ENCODE assay signal across 9 cellular contexts in the genomic region with DNA sequence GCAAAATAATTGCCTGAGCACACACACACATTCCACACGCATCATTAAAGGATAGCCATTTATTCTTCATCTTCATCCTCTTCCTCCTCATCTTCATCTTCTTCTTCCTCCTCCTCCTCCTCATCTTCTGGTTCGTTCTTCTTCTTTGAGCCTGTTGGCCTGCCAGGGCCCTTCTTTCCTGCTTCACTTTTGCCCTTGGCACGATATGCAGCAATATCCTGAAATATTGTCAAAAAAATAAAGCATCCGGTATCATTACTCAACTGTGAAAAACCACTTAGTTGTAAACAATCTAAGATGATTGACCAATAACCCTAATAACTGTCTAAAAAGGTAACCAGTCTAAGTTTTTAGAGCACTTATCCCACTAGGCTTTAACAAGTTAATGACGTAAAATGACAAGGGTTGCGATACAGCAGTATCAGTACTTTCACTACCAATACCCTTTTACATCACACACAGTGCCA. TPM values are rescaled to one million over a fixed set of nuclear protein-coding genes. Genes with fewer than 3 reads are reported as not detected.
DNase-seq lines count a peak whose midpoint lies in the region; ATAC-seq and TF ChIP-seq lines count a peak whose summit lies in the region.
"Had no signal": no experiment of that assay in that cellular context is flagged by ENCODE, and none has a peak within 500 bp of the region (broad histone marks: within the 10 kb centered on the region; RNA-seq: fewer than 3 reads in every experiment).

No MANE protein-coding gene starts in this region.

- H3K9me3 ChIP-seq in heart right ventricle (no peaks in the 10 kb centered on the region), hepatocyte (ENCODE audit: low read depth) (no peaks in the 10 kb centered on the region), uterus (no peaks in the 10 kb centered on the region)

- H2AFZ ChIP-seq in hepatocyte: no peak overlapping the region

- H3K27me3 ChIP-seq in heart right ventricle: no peaks in the 10 kb centered on the region
- H3K27me3 ChIP-seq in hepatocyte: no peaks in the 10 kb centered on the region
- H3K27me3 ChIP-seq in uterus: no peaks in the 10 kb centered on the region

- intact Hi-C loops in heart right ventricle (cut with DNase I) (loop anchor here in 1 of 10 donors (5.0 kb wide), 1 partner anchor 40 kb away; a partner anchor contains a TSS), left cardiac atrium (cut with DNase I) (no loop called here), uterus (cut with DNase I; ENCODE audit: low total_unique reads) (loop anchor here (5.0 kb wide), 1 partner anchor 35 kb away; no protein-coding TSS in a partner anchor)

- peaks cover 0 to 58% (median 20%) of the 10 kb centered on the region in 9 donors for H3K36me3 ChIP-seq in heart right ventricle
- no peaks in the 10 kb centered on the region for H3K36me3 ChIP-seq in hepatocyte (replicated peaks; ENCODE audit: insufficient read depth, low read depth)
- H3K36me3 ChIP-seq in uterus: no peaks in the 10 kb centered on the region

- WGBS in heart right ventricle, 2 donors: 23 to 25% methylated on average over 6 of the region's 6 CpGs
- 79% methylated on average over 6 of the region's 6 CpGs for whole genome bisulfite sequencing in hepatocyte (ENCODE audit: low lambda C conversion rate, missing lambda C conversion rate)

- no peak for DNase-seq in heart right ventricle
- no peak for DNase-seq in left cardiac atrium
- no peak for DNase-seq in hepatocyte (ENCODE audit: low spot score)
- DNase-seq in uterus: no peak
- DNase-seq: activated CD4-positive, alpha-beta T cell treated with anti-CD3 and anti-CD28 coated beads for 4 hours had no signal

- TF ChIP-seq CTCF in heart right ventricle (IDR thresholded peaks at IDR 0.05): no peak
- TF ChIP-seq CTCF in VCaP (conservative IDR thresholded peaks at IDR 0.05): no peak
- no peak for TF ChIP-seq CTCF in hepatocyte (IDR thresholded peaks at IDR 0.05; ENCODE audit: poor library complexity)
- TF ChIP-seq CTCF in uterus (IDR thresholded peaks at IDR 0.05): no peak

- peaks cover 37% of the 10 kb centered on the region for H3K79me2 ChIP-seq in hepatocyte

- H3K27ac ChIP-seq in heart right ventricle (peak overlapping the region in 5 of 10 donors; percentile 92 to 100 (median 99)), VCaP (peak overlapping the region; percentile 91), hepatocyte (peak overlapping the region; percentile 99), uterus (peak overlapping the region; percentile 27 to 100)

- H3K4me3 ChIP-seq in heart right ventricle: peak overlapping the region in 6 of 10 donors; percentile 69 to 96 (median 91)
- H3K4me3 ChIP-seq in hepatocyte: peak overlapping the region; percentile 60
- H3K4me3 ChIP-seq in uterus: peak overlapping the region in 1 of 2 donors; percentile 90

- H3K9me2 ChIP-seq in hepatocyte (replicated peaks; ENCODE audit: insufficient read depth): no peaks in the 10 kb centered on the region

- H3K4me1 ChIP-seq in heart right ventricle: peaks cover 12 to 40% (median 26%) of the 10 kb centered on the region in 9 donors
- peaks cover 11% of the 10 kb centered on the region for H3K4me1 ChIP-seq in hepatocyte (ENCODE audit: insufficient read depth)
- peaks cover 5 to 14% of the 10 kb centered on the region in 2 donors for H3K4me1 ChIP-seq in uterus

- H3K4me2 ChIP-seq in hepatocyte: peak overlapping the region; percentile 84

- peaks cover 5% of the 10 kb centered on the region for H4K20me1 ChIP-seq in hepatocyte (ENCODE audit: insufficient read depth, poor library complexity, severe bottlenecking)

- no peak for TF ChIP-seq POLR2A in uterus (IDR thresholded peaks at IDR 0.05)

- ATAC-seq in heart right ventricle: no peak
- ATAC-seq in left cardiac atrium: no peak
- no peak for ATAC-seq in GM19351 (IDR thresholded peaks at IDR 0.05; ENCODE audit: unreplicated experiment)
- no peak for ATAC-seq in HG02970 (IDR thresholded peaks at IDR 0.05; ENCODE audit: low FRiP score, unreplicated experiment)
- no peak for ATAC-seq in GM21515 (IDR thresholded peaks at IDR 0.05; ENCODE audit: unreplicated experiment)

RNA-seq across cellular contexts. Expression of a gene that starts 2.1 kb away (rescaled TPM):
- total RNA-seq in heart right ventricle (10 to 100 TPM; 27.3 to 82.6 (median 49.8) TPM), left cardiac atrium (10 to 100 TPM; 40.0 to 44.0 TPM), hepatocyte (50.9 and 62.3 TPM in 2 replicates), uterus (100 to 1,000 TPM in 1 of 4 donors, 10 to 100 TPM in 3; 19.4 to 194 (median 74.3) TPM)
- polyA plus RNA-seq in heart right ventricle (10 to 100 TPM; 46.9 to 97.6 TPM), hepatocyte (84.4 and 87.0 TPM in 2 replicates)

RNA-seq across cellular contexts. Expression of a gene that starts 38.7 kb away (rescaled TPM):
- 10 to 100 TPM in 9 of 10 donors, 1 to 10 TPM in 1; 9.2 to 22.2 (median 12.3) TPM for total RNA-seq in heart right ventricle
- polyA plus RNA-seq in heart right ventricle: 10 to 100 TPM in 1 of 2 donors, 1 to 10 TPM in 1; 4.0 to 14.0 TPM
- 10 to 100 TPM; 18.0 to 20.0 TPM for total RNA-seq in left cardiac atrium
- 16.5 and 17.5 TPM in 2 replicates for total RNA-seq in hepatocyte
- 26.4 and 28.2 TPM in 2 replicates for polyA plus RNA-seq in hepatocyte
- 10 to 100 TPM; 15.1 to 58.5 (median 25.7) TPM for total RNA-seq in uterus
